Comparison of ENCODE assay signal across 1 cellular context in the genomic region with DNA sequence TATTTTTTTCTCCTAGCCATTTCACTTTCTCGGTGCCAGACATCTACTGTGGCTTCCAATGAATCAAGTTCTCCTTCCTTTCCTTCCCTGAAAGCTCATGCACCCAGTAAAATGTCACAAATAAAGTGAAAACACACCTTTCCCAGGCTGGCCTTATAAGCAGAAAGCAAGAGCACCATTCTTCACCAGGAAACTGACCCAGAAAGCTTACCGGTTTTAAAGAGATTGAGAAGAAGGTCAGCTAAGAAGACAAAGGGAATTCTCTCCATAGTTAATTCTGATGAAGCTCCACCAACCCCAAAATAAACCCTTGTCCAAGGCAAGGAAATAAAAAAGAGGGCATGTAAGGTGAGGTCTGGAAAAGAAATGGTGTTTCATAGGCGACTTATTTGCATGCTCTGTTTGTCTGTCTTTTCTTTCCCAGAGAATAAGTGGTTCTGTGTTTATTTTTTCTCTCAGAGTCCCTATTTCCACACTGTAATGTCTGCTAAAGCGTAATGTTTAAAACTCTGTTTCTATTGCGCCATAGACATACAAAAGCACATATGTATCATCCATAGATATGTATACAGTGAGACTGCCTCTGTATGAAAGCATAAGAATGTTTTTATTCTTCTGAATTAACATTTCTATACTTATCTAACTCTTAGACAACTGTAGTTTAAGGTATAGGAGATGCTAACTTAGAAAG.
TF ChIP-seq lines count a peak whose summit lies in the region.

No MANE protein-coding gene starts in this region.

TF ChIP-seq in HepG2, 621 proteins besides CTCF, POLR2A, EP300 and RAD21:
- TF ChIP-seq CEBPB (IDR thresholded peaks at IDR 0.05; ENCODE audit: borderline replicate concordance, low read depth, low read length) = 0 out of 2 replicates have a peak, but pooled peaks have one; percentile 20
- TF ChIP-seq, protein P1, sequence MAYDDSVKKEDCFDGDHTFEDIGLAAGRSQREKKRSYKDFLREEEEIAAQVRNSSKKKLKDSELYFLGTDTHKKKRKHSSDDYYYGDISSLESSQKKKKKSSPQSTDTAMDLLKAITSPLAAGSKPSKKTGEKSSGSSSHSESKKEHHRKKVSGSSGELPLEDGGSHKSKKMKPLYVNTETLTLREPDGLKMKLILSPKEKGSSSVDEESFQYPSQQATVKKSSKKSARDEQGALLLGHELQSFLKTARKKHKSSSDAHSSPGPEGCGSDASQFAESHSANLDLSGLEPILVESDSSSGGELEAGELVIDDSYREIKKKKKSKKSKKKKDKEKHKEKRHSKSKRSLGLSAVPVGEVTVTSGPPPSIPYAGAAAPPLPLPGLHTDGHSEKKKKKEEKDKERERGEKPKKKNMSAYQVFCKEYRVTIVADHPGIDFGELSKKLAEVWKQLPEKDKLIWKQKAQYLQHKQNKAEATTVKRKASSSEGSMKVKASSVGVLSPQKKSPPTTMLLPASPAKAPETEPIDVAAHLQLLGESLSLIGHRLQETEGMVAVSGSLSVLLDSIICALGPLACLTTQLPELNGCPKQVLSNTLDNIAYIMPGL (CRISPR knock-in tag; IDR thresholded peaks at IDR 0.05; ENCODE audit: borderline replicate concordance in 1 of 2, low read depth in 1 of 2) = no peak
